ENCODE assay signal across 15 cellular contexts in the genomic region with DNA sequence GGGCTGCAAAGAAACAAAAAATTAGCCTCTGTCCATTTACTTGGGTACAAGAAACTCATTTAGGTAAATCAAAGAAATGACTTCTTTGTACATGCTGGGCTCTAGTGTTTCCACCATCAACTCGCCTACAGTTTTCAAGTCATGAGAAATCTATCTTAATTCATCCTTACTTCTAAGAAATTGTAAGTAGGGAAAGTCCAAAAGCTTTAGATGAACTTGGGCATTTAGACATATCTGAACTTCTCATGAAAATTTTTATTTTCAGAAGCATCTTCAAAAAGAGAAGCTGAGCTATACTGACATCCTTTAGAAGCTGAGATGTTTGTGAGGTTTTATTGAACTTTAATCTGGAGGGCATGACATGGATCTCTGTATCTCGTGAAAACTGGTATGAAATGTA.
DNase-seq lines count a peak whose midpoint lies in the region; ATAC-seq, FAIRE-seq and TF ChIP-seq lines count a peak whose summit lies in the region.
"Had no signal": no experiment of that assay in that cellular context is flagged by ENCODE, and none has a peak within 500 bp of the region (broad histone marks: within the 10 kb centered on the region; RNA-seq: fewer than 3 reads in every experiment).

No MANE protein-coding gene starts in this region.

- TF ChIP-seq RAD21 in A549 (conservative IDR thresholded peaks at IDR 0.05 in 1 of 2, IDR thresholded peaks at IDR 0.05 in 1 of 2) = no peak

- intact Hi-C loops in breast epithelium (cut with DNase I; ENCODE audit: low total_unique reads) = no loop called here

- TF ChIP-seq POLR2A in A549 (IDR thresholded peaks at IDR 0.05; ENCODE audit: low read length) (no peak), breast epithelium (IDR thresholded peaks at IDR 0.05) (no peak)

- H3K4me2 ChIP-seq in A549 (0 out of 3 replicates have a peak overlapping the region, but pooled peaks have one; percentile 20), osteoblast (ENCODE audit: insufficient read depth, low read length) (no peak overlapping the region)
- H3K4me2 ChIP-seq: BLaER1 treated with 17β-estradiol and CSF1 and Interleukin-3, amounts not matched to agents 10 nM and 100 nM; PC-9 had no signal

- H3K4me3 ChIP-seq in A549 (no peak overlapping the region), ACC112 (ENCODE audit: low read depth, low read length) (no peak overlapping the region), osteoblast (ENCODE audit: insufficient read depth, low read length) (no peak overlapping the region), breast epithelium (no peak overlapping the region)
- H3K4me3 ChIP-seq: BLaER1 treated with 17β-estradiol and CSF1 and Interleukin-3, amounts not matched to agents 10 nM and 100 nM; PC-9 had no signal

- peaks cover 34% of the 10 kb centered on the region for H3K36me3 Mint-ChIP-seq in activated CD4-positive, alpha-beta memory T cell treated with anti-CD3 and anti-CD28 coated beads, Interleukin-2, amount 10 ng/mL, durations not matched to agents 7 days and 5 days (ENCODE audit: low read depth)

- H3K27ac ChIP-seq in A549 (no peak overlapping the region), ACC112 (ENCODE audit: low read depth, low read length) (peak overlapping the region; percentile 54), osteoblast (ENCODE audit: low read depth, low read length) (peak overlapping the region; percentile 64), breast epithelium (no peak overlapping the region)
- H3K27ac ChIP-seq: BLaER1 treated with 17β-estradiol and CSF1 and Interleukin-3, amounts not matched to agents 10 nM and 100 nM; PC-9 had no signal

- H2AFZ ChIP-seq in ACC112 (ENCODE audit: low read length, unreplicated experiment) = no peak overlapping the region
- H2AFZ ChIP-seq in osteoblast (ENCODE audit: low read length) = no peak overlapping the region
- H2AFZ ChIP-seq: PC-9 had no signal

- H3K4me3 Mint-ChIP-seq in activated CD4-positive, alpha-beta memory T cell treated with anti-CD3 and anti-CD28 coated beads, Interleukin-2, amount 10 ng/mL, durations not matched to agents 7 days and 5 days = no peak overlapping the region

- peaks cover 18% of the 10 kb centered on the region for H3K4me1 Mint-ChIP-seq in activated CD4-positive, alpha-beta memory T cell treated with anti-CD3 and anti-CD28 coated beads, Interleukin-2, amount 10 ng/mL, durations not matched to agents 7 days and 5 days

- no peaks in the 10 kb centered on the region for H3K27me3 ChIP-seq in ACC112 (ENCODE audit: insufficient read depth, low read length)
- H3K27me3 ChIP-seq in osteoblast (ENCODE audit: insufficient read depth, low read length) = no peaks in the 10 kb centered on the region
- no peaks in the 10 kb centered on the region for H3K27me3 ChIP-seq in breast epithelium
- H3K27me3 ChIP-seq: BLaER1 treated with 17β-estradiol and CSF1 and Interleukin-3, amounts not matched to agents 10 nM and 100 nM had no signal

- H3K79me2 ChIP-seq in ACC112 (ENCODE audit: control insufficient read depth, insufficient read depth, low read length, unreplicated experiment) (no peaks in the 10 kb centered on the region), osteoblast (ENCODE audit: insufficient read depth, low read length) (no peaks in the 10 kb centered on the region)

- TF ChIP-seq EP300 in A549 (IDR thresholded peaks at IDR 0.05) = no peak

- H3K9me3 ChIP-seq in A549 = no peaks in the 10 kb centered on the region
- no peaks in the 10 kb centered on the region for H3K9me3 ChIP-seq in osteoblast (ENCODE audit: low read depth, low read length)
- H3K9me3 ChIP-seq in breast epithelium = peaks cover 0 to 10% of the 10 kb centered on the region in 2 donors

- DNase-seq in A549 (ENCODE audit: low read depth in 1 of 2, low spot score in 1 of 2) (no peak), osteoblast (ENCODE audit: insufficient read length, low spot score, missing footprints) (no peak), breast epithelium (ENCODE audit: low spot score in 2 of 2) (no peak), kidney tubule cell (ENCODE audit: low spot score) (no peak)
- no peak for DNase-seq in activated CD4-positive, alpha-beta memory T cell treated with anti-CD3 and anti-CD28 coated beads, Interleukin-2, amount 10 ng/mL, durations not matched to agents 7 days and 5 days
- DNase-seq: EL, H7, Karpas-422, NCI-H1105 treated with DMSO at 0.1 percent for 48 hours, NCI-H187, PC-9 had no signal

- H3K4me1 ChIP-seq in A549 (0 out of 3 replicates have a peak, but pooled peaks cover 9% of the 10 kb centered on the region), ACC112 (ENCODE audit: control insufficient read depth, insufficient read depth, low read length, unreplicated experiment) (peaks cover 20% of the 10 kb centered on the region), osteoblast (ENCODE audit: insufficient read depth, low read length) (peaks cover 32% of the 10 kb centered on the region), breast epithelium (no peaks in the 10 kb centered on the region)

- ATAC-seq in A549 (no peak), HG03432 (IDR thresholded peaks at IDR 0.05; ENCODE audit: unreplicated experiment) (no peak)
- ATAC-seq: HepG2 had no signal

- WGBS in A549 (ENCODE audit: missing lambda C conversion rate) = 77% methylated on average over 2 of the region's 2 CpGs

- CTCF ChIA-PET in A549 (lab: Yijun Ruan, JAX) = no interaction called here
- CTCF ChIA-PET in activated CD4-positive, alpha-beta memory T cell treated with anti-CD3 and anti-CD28 coated beads, Interleukin-2, amount 10 ng/mL, durations not matched to agents 7 days and 5 days (lab: Charles Lee) = interaction anchor here (0.5 kb wide), 1 partner anchor 419 kb away, joined by 4 read pairs; no protein-coding TSS in a partner anchor

- H3K27me3 Mint-ChIP-seq in activated CD4-positive, alpha-beta memory T cell treated with anti-CD3 and anti-CD28 coated beads, Interleukin-2, amount 10 ng/mL, durations not matched to agents 7 days and 5 days = no peaks in the 10 kb centered on the region

- POLR2A ChIA-PET in A549 (lab: Yijun Ruan, JAX) = no interaction called here
- POLR2A ChIA-PET in activated CD4-positive, alpha-beta memory T cell treated with anti-CD3 and anti-CD28 coated beads, Interleukin-2, amount 10 ng/mL, durations not matched to agents 7 days and 5 days (lab: Charles Lee) = no interaction called here

- H3K27ac Mint-ChIP-seq in activated CD4-positive, alpha-beta memory T cell treated with anti-CD3 and anti-CD28 coated beads, Interleukin-2, amount 10 ng/mL, durations not matched to agents 7 days and 5 days = peak overlapping the region; percentile 1

- H3K9me3 Mint-ChIP-seq in activated CD4-positive, alpha-beta memory T cell treated with anti-CD3 and anti-CD28 coated beads, Interleukin-2, amount 10 ng/mL, durations not matched to agents 7 days and 5 days = peaks cover 16% of the 10 kb centered on the region

- no peak for FAIRE-seq in A549 (lab: Jason Lieb, UNC)
- FAIRE-seq: HepG2 had no signal

- H3K36me3 ChIP-seq in ACC112 (ENCODE audit: insufficient read depth, low read length) (peaks cover 15% of the 10 kb centered on the region; the same call in 1 of the 2 replicates), osteoblast (ENCODE audit: insufficient read depth, low read length) (peaks cover 11% of the 10 kb centered on the region), breast epithelium (no peaks in the 10 kb centered on the region)

- H4K20me1 ChIP-seq in osteoblast (ENCODE audit: insufficient read depth, low read length) = no peaks in the 10 kb centered on the region
- H4K20me1 ChIP-seq: BLaER1 treated with 17β-estradiol and CSF1 and Interleukin-3, amounts not matched to agents 10 nM and 100 nM had no signal

- TF ChIP-seq CTCF in A549 (IDR thresholded peaks at IDR 0.05) (no peak), osteoblast (IDR thresholded peaks at IDR 0.05; ENCODE audit: extremely low read depth, low read depth, low read length) (no peak), breast epithelium (IDR thresholded peaks at IDR 0.05) (no peak)

TF ChIP-seq in A549, 52 proteins besides CTCF, POLR2A, EP300 and RAD21:
- TF ChIP-seq RFX5 (IDR thresholded peaks at IDR 0.05) = no peak
- TF ChIP-seq CBX8 (IDR thresholded peaks at IDR 0.05) = no peak
- no peak for TF ChIP-seq RCOR1 (IDR thresholded peaks at IDR 0.05; ENCODE audit: low read depth, low read length)
- TF ChIP-seq RNF2 (IDR thresholded peaks at IDR 0.05; ENCODE audit: borderline replicate concordance, low read depth) = no peak
- no peak for TF ChIP-seq BHLHE40 (IDR thresholded peaks at IDR 0.05; ENCODE audit: low read depth, low read length)
- TF ChIP-seq, protein P1, sequence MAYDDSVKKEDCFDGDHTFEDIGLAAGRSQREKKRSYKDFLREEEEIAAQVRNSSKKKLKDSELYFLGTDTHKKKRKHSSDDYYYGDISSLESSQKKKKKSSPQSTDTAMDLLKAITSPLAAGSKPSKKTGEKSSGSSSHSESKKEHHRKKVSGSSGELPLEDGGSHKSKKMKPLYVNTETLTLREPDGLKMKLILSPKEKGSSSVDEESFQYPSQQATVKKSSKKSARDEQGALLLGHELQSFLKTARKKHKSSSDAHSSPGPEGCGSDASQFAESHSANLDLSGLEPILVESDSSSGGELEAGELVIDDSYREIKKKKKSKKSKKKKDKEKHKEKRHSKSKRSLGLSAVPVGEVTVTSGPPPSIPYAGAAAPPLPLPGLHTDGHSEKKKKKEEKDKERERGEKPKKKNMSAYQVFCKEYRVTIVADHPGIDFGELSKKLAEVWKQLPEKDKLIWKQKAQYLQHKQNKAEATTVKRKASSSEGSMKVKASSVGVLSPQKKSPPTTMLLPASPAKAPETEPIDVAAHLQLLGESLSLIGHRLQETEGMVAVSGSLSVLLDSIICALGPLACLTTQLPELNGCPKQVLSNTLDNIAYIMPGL (CRISPR knock-in tag; IDR thresholded peaks at IDR 0.05; ENCODE audit: borderline replicate concordance) = no peak
- TF ChIP-seq, protein P2, sequence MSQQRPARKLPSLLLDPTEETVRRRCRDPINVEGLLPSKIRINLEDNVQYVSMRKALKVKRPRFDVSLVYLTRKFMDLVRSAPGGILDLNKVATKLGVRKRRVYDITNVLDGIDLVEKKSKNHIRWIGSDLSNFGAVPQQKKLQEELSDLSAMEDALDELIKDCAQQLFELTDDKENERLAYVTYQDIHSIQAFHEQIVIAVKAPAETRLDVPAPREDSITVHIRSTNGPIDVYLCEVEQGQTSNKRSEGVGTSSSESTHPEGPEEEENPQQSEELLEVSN (IDR thresholded peaks at IDR 0.05; ENCODE audit: borderline replicate concordance, low read depth) = no peak
- TF ChIP-seq HOXB13 (CRISPR knock-in tag; IDR thresholded peaks at IDR 0.05; ENCODE audit: low read depth) = no peak
- no peak for TF ChIP-seq PHF8 (IDR thresholded peaks at IDR 0.05; ENCODE audit: borderline replicate concordance, low read depth)
- no peak for TF ChIP-seq GATA3 (IDR thresholded peaks at IDR 0.05; ENCODE audit: borderline replicate concordance)
- TF ChIP-seq FOXS1 (CRISPR knock-in tag; IDR thresholded peaks at IDR 0.05) = no peak
- no peak for TF ChIP-seq JUN (IDR thresholded peaks at IDR 0.05)
- no peak for TF ChIP-seq KDM5A (IDR thresholded peaks at IDR 0.05)
- no peak for TF ChIP-seq NFE2L2 (conservative IDR thresholded peaks at IDR 0.05; ENCODE audit: low read length)
- no peak for TF ChIP-seq POLR2AphosphoS2 (conservative IDR thresholded peaks at IDR 0.05; ENCODE audit: low read length)

Comparison
In these comparisons a context has a peak if more than half of its experiments do, and no peak if none do; other contexts are left out.
1. H3K27ac ChIP-seq: peak in ACC112 (single experiment) and osteoblast (single experiment); none in A549 (0 of 2) and breast epithelium (0 of 2).